Comparison of ENCODE assay signal across 28 cellular contexts in genomic region chr16:30157214-30157613, GRCh38.
"Had no signal": no experiment of that assay in that cellular context is flagged by ENCODE, and none has a peak within 500 bp of the region (broad histone marks: within the 10 kb centered on the region; RNA-seq: fewer than 3 reads in every experiment).

No MANE protein-coding gene starts in this region.

- H3K27me3 ChIP-seq: colonic mucosa, dorsolateral prefrontal cortex, esophagus muscularis mucosa, esophagus squamous epithelium, foreskin keratinocyte, gastrocnemius medialis, gastroesophageal sphincter, heart left ventricle, heart right ventricle had no signal

- H3K27ac ChIP-seq: colonic mucosa, coronary artery, dorsolateral prefrontal cortex, epithelial cell of prostate, esophagus muscularis mucosa, esophagus squamous epithelium, foreskin keratinocyte, gastrocnemius medialis, gastroesophageal sphincter, heart left ventricle, heart right ventricle had no signal

- ATAC-seq: effector memory CD8-positive, alpha-beta T cell; esophagus mucosa; foreskin keratinocyte; gastrocnemius medialis; gastroesophageal sphincter; heart left ventricle; heart right ventricle had no signal

- FAIRE-seq: colon, endometrium, endothelial cell of umbilical vein, frontal cortex had no signal

- H3K9me3 ChIP-seq: colonic mucosa, esophagus muscularis mucosa, esophagus squamous epithelium, gastrocnemius medialis, gastroesophageal sphincter, heart left ventricle, heart right ventricle had no signal

- H3K4me1 ChIP-seq: colonic mucosa, esophagus muscularis mucosa, foreskin keratinocyte, gastrocnemius medialis, gastroesophageal sphincter, heart left ventricle, heart right ventricle had no signal

- H3K4me3 ChIP-seq: colonic mucosa, coronary artery, dorsolateral prefrontal cortex, esophagus muscularis mucosa, esophagus squamous epithelium, gastrocnemius medialis, gastroesophageal sphincter, heart left ventricle, heart right ventricle had no signal

- H3K36me3 ChIP-seq: colonic mucosa, esophagus muscularis mucosa, esophagus squamous epithelium, gastrocnemius medialis, gastroesophageal sphincter, heart left ventricle, heart right ventricle had no signal

- DNase-seq: colonic mucosa; cortex of kidney; dermis blood vessel endothelial cell; dorsolateral prefrontal cortex; effector CD4-positive, alpha-beta T cell; effector CD8-positive, alpha-beta T cell; effector memory CD4-positive, alpha-beta T cell; effector memory CD8-positive, alpha-beta T cell; endodermal cell; erythroblast; esophagus squamous epithelium; foreskin fibroblast; foreskin keratinocyte; foreskin melanocyte; gastrocnemius medialis; glutamatergic neuron; head of caudate nucleus; heart left ventricle; heart right ventricle had no signal
